10 cellular contexts compared by ENCODE assay signal in genomic region chr11:57015679-57016078, GRCh38. TPM values are rescaled to one million over a fixed set of nuclear protein-coding genes. Genes with fewer than 3 reads are reported as not detected.
"Had no signal": no experiment of that assay in that cellular context is flagged by ENCODE, and none has a peak within 500 bp of the region (broad histone marks: within the 10 kb centered on the region; RNA-seq: fewer than 3 reads in every experiment).

No MANE protein-coding gene starts in this region.

- H3K4me3 ChIP-seq: GM23248 had no signal

- FAIRE-seq: H54, HTR-8/SVneo had no signal

- H3K27ac ChIP-seq: GM23248, KMS-11 had no signal

- H3K4me2 ChIP-seq: KMS-11 had no signal

- H3K9ac ChIP-seq: GM23248, KMS-11 had no signal

- DNase-seq: GM23248, GOT3, H9, HCEC 1CT, Karpas-422, KBM-7 had no signal

- H2AFZ ChIP-seq: GM23248 had no signal

RNA-seq across cellular contexts. Expression of gene OR5AK2, which starts 27.0 kb away (rescaled TPM):
- total RNA-seq: GM23248, H9, HT-29 had no signal
- polyA plus RNA-seq: GM23248 had no signal
